26 cellular contexts compared by ENCODE assay signal in genomic region chr6:143595256-143596036, GRCh38.
A peak's percentile ranks its signal among the peaks of the same experiment; 100 is the strongest.
DNase-seq lines count a peak whose midpoint lies in the region; ATAC-seq and TF ChIP-seq lines count a peak whose summit lies in the region.
"Had no signal": no experiment of that assay in that cellular context is flagged by ENCODE, and none has a peak within 500 bp of the region (broad histone marks: within the 10 kb centered on the region; RNA-seq: fewer than 3 reads in every experiment).

No MANE protein-coding gene starts in this region.

- H3K27ac ChIP-seq in uterus (peak overlapping the region; percentile 18 to 62), SJCRH30 (no peak overlapping the region)
- H3K27ac ChIP-seq: 22Rv1, left lung, Peyer's patch, SJSA1 had no signal

- peak overlapping the region; percentile 11 for H3K27ac Mint-ChIP-seq in activated T-cell treated with anti-CD3 and anti-CD28 coated beads, Interleukin-2, amount 50 U/mL, for 72 hours
- H3K27ac Mint-ChIP-seq in effector memory CD8-positive, alpha-beta T cell, result peak overlapping the region; percentile 69 to 84
- H3K27ac Mint-ChIP-seq: stimulated activated naive CD8-positive, alpha-beta T cell treated with anti-CD3 and anti-CD28 coated beads, Interleukin-15, Interleukin-2, amounts not matched to agents 100 ng/mL and 50 ng/mL, for 24 hours had no signal

- no peaks in the 10 kb centered on the region for H3K36me3 Mint-ChIP-seq in activated T-cell treated with anti-CD3 and anti-CD28 coated beads, Interleukin-2, amount 50 U/mL, for 72 hours (ENCODE audit: insufficient read depth in 2 of 2)
- H3K36me3 Mint-ChIP-seq in activated T-cell treated with anti-CD3 and anti-CD28 coated beads, Interleukin-2, amount 50 U/mL, for 4 hours (ENCODE audit: insufficient read depth), result peaks cover 2% of the 10 kb centered on the region
- peaks cover 6% of the 10 kb centered on the region for H3K36me3 Mint-ChIP-seq in effector memory CD8-positive, alpha-beta T cell (ENCODE audit: insufficient read depth)

- intact Hi-C loops in uterus (cut with DNase I; ENCODE audit: low total_unique reads), result no loop called here

- TF ChIP-seq CTCF in uterus (IDR thresholded peaks at IDR 0.05), result no peak

- H3K4me3 ChIP-seq in uterus (no peak overlapping the region), SJCRH30 (no peak overlapping the region)
- H3K4me3 ChIP-seq: breast epithelium, coronary artery, left lung, Peyer's patch, SJSA1 had no signal

- H3K27me3 Mint-ChIP-seq in activated T-cell treated with anti-CD3 and anti-CD28 coated beads, Interleukin-2, amount 50 U/mL, for 72 hours (ENCODE audit: low read depth), result no peaks in the 10 kb centered on the region
- H3K27me3 Mint-ChIP-seq in activated T-cell treated with anti-CD3 and anti-CD28 coated beads, Interleukin-2, amount 50 U/mL, for 4 hours (ENCODE audit: low read depth), result no peaks in the 10 kb centered on the region
- H3K27me3 Mint-ChIP-seq in effector memory CD8-positive, alpha-beta T cell, result no peaks in the 10 kb centered on the region
- H3K27me3 Mint-ChIP-seq: naive B cell; stimulated activated naive CD8-positive, alpha-beta T cell treated with anti-CD3 and anti-CD28 coated beads, Interleukin-15, Interleukin-2, amounts not matched to agents 100 ng/mL and 50 ng/mL, for 24 hours had no signal

- no peaks in the 10 kb centered on the region for H3K27me3 ChIP-seq in uterus
- no peaks in the 10 kb centered on the region for H3K27me3 ChIP-seq in SJCRH30
- H3K27me3 ChIP-seq: breast epithelium, left lung, Peyer's patch, SJSA1 had no signal

- no peak for TF ChIP-seq POLR2A in uterus (IDR thresholded peaks at IDR 0.05)

- H3K9me3 ChIP-seq in uterus (no peaks in the 10 kb centered on the region), SJCRH30 (replicated peaks) (no peaks in the 10 kb centered on the region)
- H3K9me3 ChIP-seq: breast epithelium, left lung, Peyer's patch, SJSA1 had no signal

- no peaks in the 10 kb centered on the region for H3K36me3 ChIP-seq in uterus
- no peaks in the 10 kb centered on the region for H3K36me3 ChIP-seq in SJCRH30
- H3K36me3 ChIP-seq: breast epithelium, left lung, Peyer's patch, SJSA1 had no signal

- no peak for DNase-seq in activated T-cell treated with anti-CD3 and anti-CD28 coated beads, Interleukin-2, amount 50 U/mL, for 72 hours
- DNase-seq in activated T-cell treated with anti-CD3 and anti-CD28 coated beads, Interleukin-2, amount 50 U/mL, for 4 hours, result no peak
- DNase-seq in effector memory CD8-positive, alpha-beta T cell, result no peak
- DNase-seq in kidney tubule cell (ENCODE audit: low spot score) (peak; percentile 17), uterus (no peak), SJCRH30 (no peak), NCI-H1048 (lab: John Stamatoyannopoulos, UW) (no peak), cortex of kidney (lab: John Stamatoyannopoulos, UW) (no peak)
- DNase-seq: activated naive CD4-positive, alpha-beta T cell; amniotic stem cell; DMS79; left lung; naive B cell; NCI-H1694 treated with DMSO at 0.1 percent for 48 hours; NCI-H2171 treated with DMSO at 0.1 percent for 48 hours; NCI-H526; occipital lobe; Peyer's patch; stimulated activated CD4-positive, alpha-beta T cell treated with anti-CD3 and anti-CD28 coated beads, Interleukin-12 subunit alpha, Interleukin-12 subunit beta, amount 100 ng/mL, for 4 hours; stimulated activated CD4-positive, alpha-beta T cell treated with anti-CD3 and anti-CD28 coated beads, Interleukin-4, amount 100 ng/mL, for 4 hours; trophoblast cell had no signal

- H3K4me1 ChIP-seq in uterus (peaks cover 0 to 8% of the 10 kb centered on the region in 2 donors), SJCRH30 (no peaks in the 10 kb centered on the region; the same call in 1 of the 2 replicates)
- H3K4me1 ChIP-seq: breast epithelium had no signal

- no peak overlapping the region for H3K4me3 Mint-ChIP-seq in activated T-cell treated with anti-CD3 and anti-CD28 coated beads, Interleukin-2, amount 50 U/mL, for 72 hours
- H3K4me3 Mint-ChIP-seq in activated T-cell treated with anti-CD3 and anti-CD28 coated beads, Interleukin-2, amount 50 U/mL, for 4 hours, result no peak overlapping the region
- no peak overlapping the region for H3K4me3 Mint-ChIP-seq in effector memory CD8-positive, alpha-beta T cell
- H3K4me3 Mint-ChIP-seq: naive B cell; stimulated activated naive CD8-positive, alpha-beta T cell treated with anti-CD3 and anti-CD28 coated beads, Interleukin-15, Interleukin-2, amounts not matched to agents 100 ng/mL and 50 ng/mL, for 24 hours had no signal

- H3K4me1 Mint-ChIP-seq in activated T-cell treated with anti-CD3 and anti-CD28 coated beads, Interleukin-2, amount 50 U/mL, for 72 hours (ENCODE audit: low read depth), result peaks cover 10% of the 10 kb centered on the region
- peaks cover 39% of the 10 kb centered on the region for H3K4me1 Mint-ChIP-seq in activated T-cell treated with anti-CD3 and anti-CD28 coated beads, Interleukin-2, amount 50 U/mL, for 4 hours (ENCODE audit: low read depth)
- peaks cover 41 to 44% of the 10 kb centered on the region in 2 donors for H3K4me1 Mint-ChIP-seq in effector memory CD8-positive, alpha-beta T cell (ENCODE audit: low read depth in 2 of 2)

- peaks cover 0 to 2% of the 10 kb centered on the region in 2 donors for H3K9me3 Mint-ChIP-seq in activated T-cell treated with anti-CD3 and anti-CD28 coated beads, Interleukin-2, amount 50 U/mL, for 72 hours
- H3K9me3 Mint-ChIP-seq in activated T-cell treated with anti-CD3 and anti-CD28 coated beads, Interleukin-2, amount 50 U/mL, for 4 hours, result peaks cover 6% of the 10 kb centered on the region
- peaks cover 0 to 2% of the 10 kb centered on the region in 2 donors for H3K9me3 Mint-ChIP-seq in effector memory CD8-positive, alpha-beta T cell
- H3K9me3 Mint-ChIP-seq: stimulated activated naive CD8-positive, alpha-beta T cell treated with anti-CD3 and anti-CD28 coated beads, Interleukin-15, Interleukin-2, amounts not matched to agents 100 ng/mL and 50 ng/mL, for 24 hours had no signal

- ATAC-seq in activated T-cell treated with anti-CD3 and anti-CD28 coated beads, Interleukin-2, amount 50 U/mL, for 72 hours (replicated peaks in 1 of 2), result no peak
- ATAC-seq in activated T-cell treated with anti-CD3 and anti-CD28 coated beads, Interleukin-2, amount 50 U/mL, for 4 hours, result no peak
- no peak for ATAC-seq in effector memory CD8-positive, alpha-beta T cell (replicated peaks)
